21 cellular contexts compared by ENCODE assay signal in genomic region chr7:135445690-135446089, GRCh38.
DNase-seq lines count a peak whose midpoint lies in the region; ATAC-seq and TF ChIP-seq lines count a peak whose summit lies in the region.
"Had no signal": no experiment of that assay in that cellular context is flagged by ENCODE, and none has a peak within 500 bp of the region (broad histone marks: within the 10 kb centered on the region; RNA-seq: fewer than 3 reads in every experiment).

No MANE protein-coding gene starts in this region.

- no peak for ATAC-seq in activated CD4-positive, alpha-beta T cell treated with anti-CD3 and anti-CD28 coated beads for 36 hours
- ATAC-seq in GM21529 (IDR thresholded peaks at IDR 0.05; ENCODE audit: unreplicated experiment): peak; percentile 68
- ATAC-seq in HG02885 (IDR thresholded peaks at IDR 0.05; ENCODE audit: poor library complexity, unreplicated experiment): peak; percentile 46

- H3K27ac ChIP-seq in RWPE1: no peak overlapping the region
- H3K27ac ChIP-seq: 22Rv1; BLaER1 treated with 17β-estradiol and CSF1 and Interleukin-3, amounts not matched to agents 10 nM and 100 nM had no signal

- CTCF ChIA-PET in activated CD4-positive, alpha-beta T cell treated with anti-CD3 and anti-CD28 coated beads, Interleukin-2, amount 10 ng/mL, durations not matched to agents 7 days and 5 days (lab: Charles Lee): no interaction called here
- CTCF ChIA-PET in activated CD4-positive, alpha-beta T cell treated with anti-CD3 and anti-CD28 coated beads for 36 hours (lab: Charles Lee): no interaction called here
- CTCF ChIA-PET in RWPE1 (lab: Yijun Ruan, JAX): no interaction called here

- H3K9me3 Mint-ChIP-seq in activated CD4-positive, alpha-beta T cell treated with anti-CD3 and anti-CD28 coated beads, Interleukin-2, amount 10 ng/mL, durations not matched to agents 7 days and 5 days: no peaks in the 10 kb centered on the region
- no peaks in the 10 kb centered on the region for H3K9me3 Mint-ChIP-seq in activated CD4-positive, alpha-beta T cell treated with anti-CD3 and anti-CD28 coated beads for 36 hours (ENCODE audit: low read depth)
- H3K9me3 Mint-ChIP-seq: T-helper 1 cell treated with Interleukin-12 subunit alpha and Interleukin-12 subunit beta and Interleukin-4 antibody, amounts not matched to agents 30 μg/mL and 1 μg/mL, for 36 hours had no signal

- no peak for TF ChIP-seq CTCF in RWPE1 (conservative IDR thresholded peaks at IDR 0.05; ENCODE audit: low read depth)

- DNase-seq in activated CD4-positive, alpha-beta T cell treated with anti-CD3 and anti-CD28 coated beads, Interleukin-2, amount 10 ng/mL, durations not matched to agents 7 days and 5 days: no peak
- DNase-seq in activated CD4-positive, alpha-beta T cell treated with anti-CD3 and anti-CD28 coated beads for 36 hours: no peak
- no peak for DNase-seq in kidney glomerular epithelial cell (lab: John Stamatoyannopoulos, UW)
- no peak for DNase-seq in ecto neural progenitor cell (ENCODE audit: low spot score)
- no peak for DNase-seq in hippocampal formation (lab: John Stamatoyannopoulos, UW)
- DNase-seq in RWPE1 (ENCODE audit: low spot score): no peak
- DNase-seq: ACHN; CD4-positive, alpha-beta memory T cell; GOT3; MG63; NCI-H1048; NCI-H1417 treated with DMSO at 0.1 percent for 48 hours; NCI-H187; NCI-H446; NCI-H526; SHP77 had no signal

- H3K4me3 Mint-ChIP-seq in activated CD4-positive, alpha-beta T cell treated with anti-CD3 and anti-CD28 coated beads, Interleukin-2, amount 10 ng/mL, durations not matched to agents 7 days and 5 days: no peak overlapping the region
- no peak overlapping the region for H3K4me3 Mint-ChIP-seq in activated CD4-positive, alpha-beta T cell treated with anti-CD3 and anti-CD28 coated beads for 36 hours
- H3K4me3 Mint-ChIP-seq: CD4-positive, alpha-beta memory T cell; T-helper 1 cell treated with Interleukin-12 subunit alpha and Interleukin-12 subunit beta and Interleukin-4 antibody, amounts not matched to agents 30 μg/mL and 1 μg/mL, for 36 hours had no signal

- H3K27me3 Mint-ChIP-seq in activated CD4-positive, alpha-beta T cell treated with anti-CD3 and anti-CD28 coated beads, Interleukin-2, amount 10 ng/mL, durations not matched to agents 7 days and 5 days: no peaks in the 10 kb centered on the region
- no peaks in the 10 kb centered on the region for H3K27me3 Mint-ChIP-seq in activated CD4-positive, alpha-beta T cell treated with anti-CD3 and anti-CD28 coated beads for 36 hours
- H3K27me3 Mint-ChIP-seq: CD4-positive, alpha-beta memory T cell had no signal

- POLR2A ChIA-PET in activated CD4-positive, alpha-beta T cell treated with anti-CD3 and anti-CD28 coated beads, Interleukin-2, amount 10 ng/mL, durations not matched to agents 7 days and 5 days (lab: Charles Lee): no interaction called here
- POLR2A ChIA-PET in activated CD4-positive, alpha-beta T cell treated with anti-CD3 and anti-CD28 coated beads for 36 hours (lab: Charles Lee): no interaction called here
- POLR2A ChIA-PET in RWPE1 (lab: Yijun Ruan, JAX; ENCODE audit: low non-redundant PET): no interaction called here

- peak overlapping the region; percentile 36 for H3K27ac Mint-ChIP-seq in activated CD4-positive, alpha-beta T cell treated with anti-CD3 and anti-CD28 coated beads, Interleukin-2, amount 10 ng/mL, durations not matched to agents 7 days and 5 days
- H3K27ac Mint-ChIP-seq in activated CD4-positive, alpha-beta T cell treated with anti-CD3 and anti-CD28 coated beads for 36 hours: no peak overlapping the region
- H3K27ac Mint-ChIP-seq: T-helper 1 cell treated with Interleukin-12 subunit alpha and Interleukin-12 subunit beta and Interleukin-4 antibody, amounts not matched to agents 30 μg/mL and 1 μg/mL, for 36 hours had no signal

- peaks cover 29% of the 10 kb centered on the region for H3K4me1 Mint-ChIP-seq in activated CD4-positive, alpha-beta T cell treated with anti-CD3 and anti-CD28 coated beads, Interleukin-2, amount 10 ng/mL, durations not matched to agents 7 days and 5 days
- peaks cover 37% of the 10 kb centered on the region for H3K4me1 Mint-ChIP-seq in activated CD4-positive, alpha-beta T cell treated with anti-CD3 and anti-CD28 coated beads for 36 hours

- peaks cover 14% of the 10 kb centered on the region for H3K36me3 Mint-ChIP-seq in activated CD4-positive, alpha-beta T cell treated with anti-CD3 and anti-CD28 coated beads, Interleukin-2, amount 10 ng/mL, durations not matched to agents 7 days and 5 days (ENCODE audit: low read depth)
- peaks cover 4% of the 10 kb centered on the region for H3K36me3 Mint-ChIP-seq in activated CD4-positive, alpha-beta T cell treated with anti-CD3 and anti-CD28 coated beads for 36 hours (ENCODE audit: low read depth)

- intact Hi-C loops in activated CD4-positive, alpha-beta T cell treated with anti-CD3 and anti-CD28 coated beads for 36 hours (cut with DNase I, micrococcal nuclease): no loop called here
